In the genomic region with DNA sequence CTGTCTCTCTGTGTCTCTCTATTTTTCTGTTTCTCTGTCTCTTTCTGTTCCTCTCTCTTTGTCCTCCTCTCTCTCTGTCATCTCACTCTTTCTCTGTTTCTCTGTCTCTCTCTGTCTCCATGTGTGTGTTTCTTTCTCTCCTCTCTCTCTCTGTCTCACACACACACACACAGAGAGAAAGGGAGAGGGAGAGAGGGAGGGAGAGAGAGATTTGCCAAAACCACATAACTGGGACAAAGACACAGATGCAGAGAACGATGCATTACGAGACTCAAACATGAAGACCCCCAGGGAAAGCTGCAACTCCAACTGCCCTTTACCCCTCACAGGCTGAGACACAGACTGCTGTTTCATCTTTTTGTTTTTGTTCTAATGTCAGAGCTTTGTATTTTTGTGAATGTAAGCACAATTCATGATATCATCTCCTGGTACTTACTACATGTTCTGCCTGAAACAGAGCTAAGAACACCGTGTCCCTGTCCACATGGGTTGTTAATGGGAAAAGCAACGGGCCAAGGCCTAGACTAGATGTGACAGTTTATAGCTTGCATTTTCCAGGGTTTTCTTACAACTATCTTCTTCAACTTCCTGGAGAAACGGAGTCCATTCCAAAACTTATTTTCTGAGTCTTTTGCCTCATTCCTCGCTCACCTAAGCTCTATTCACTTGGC, we compare ENCODE assay signal across 15 cellular contexts.
DNase-seq lines count a peak whose midpoint lies in the region; ATAC-seq, FAIRE-seq and TF ChIP-seq lines count a peak whose summit lies in the region.
"Had no signal": no experiment of that assay in that cellular context is flagged by ENCODE, and none has a peak within 500 bp of the region (broad histone marks: within the 10 kb centered on the region; RNA-seq: fewer than 3 reads in every experiment).

No MANE protein-coding gene starts in this region.

- H3K4me1 ChIP-seq in gastrocnemius medialis, result peaks cover 0 to 14% of the 10 kb centered on the region in 2 donors
- H3K4me1 ChIP-seq in vagina, result peaks cover 6% of the 10 kb centered on the region

- intact Hi-C loops in dorsolateral prefrontal cortex (cut with DNase I) (no loop called here), gastrocnemius medialis (cut with DNase I; ENCODE audit: low total_unique reads) (no loop called here), vagina (cut with DNase I) (no loop called here)

- H3K27me3 ChIP-seq in dorsolateral prefrontal cortex, result no peaks in the 10 kb centered on the region
- no peaks in the 10 kb centered on the region for H3K27me3 ChIP-seq in gastrocnemius medialis
- H3K27me3 ChIP-seq in vagina, result no peaks in the 10 kb centered on the region

- DNase-seq in dorsolateral prefrontal cortex (peak in 1 of 10 donors; percentile 49), inferior parietal cortex (ENCODE audit: extremely low spot score) (peak; percentile 27), gastrocnemius medialis (peak; percentile 25 to 47), vagina (ENCODE audit: extremely low spot score in 2 of 2) (peak in 1 of 2 donors; percentile 93), RCC 7860 (ENCODE audit: low spot score) (no peak), NCI-H226 (no peak)
- DNase-seq: activated CD8-positive, alpha-beta memory T cell treated with anti-CD3 and anti-CD28 coated beads, Interleukin-2, amount 50 U/mL, for 4 hours; activated gamma-delta T cell treated with Interleukin-2 at 50 U/mL for 16 hours; islet precursor cell; NCI-H146; stimulated activated naive CD8-positive, alpha-beta T cell treated with anti-CD3 and anti-CD28 coated beads, Interleukin-15, Interleukin-2, amounts not matched to agents 100 U/mL and 50 U/mL, for 24 hours; T-helper 9 cell had no signal

- H3K9me3 ChIP-seq in gastrocnemius medialis (no peaks in the 10 kb centered on the region), vagina (no peaks in the 10 kb centered on the region)

- no peak for TF ChIP-seq POLR2A in gastrocnemius medialis (IDR thresholded peaks at IDR 0.05)
- TF ChIP-seq POLR2A in vagina (IDR thresholded peaks at IDR 0.05), result no peak

- in situ Hi-C loops in gastrocnemius medialis (cut with MboI; ENCODE audit: low sequenced_read_pairs in 4 of 4), result no loop called here

- TF ChIP-seq CTCF in dorsolateral prefrontal cortex (IDR thresholded peaks at IDR 0.05 in 54 of 56, conservative IDR thresholded peaks at IDR 0.05 in 2 of 56; ENCODE audit: low read depth in 1 of 56, partially characterized antibody in 56 of 56) (no peak), gastrocnemius medialis (IDR thresholded peaks at IDR 0.05 in 4 of 5, conservative IDR thresholded peaks at IDR 0.05 in 1 of 5) (no peak), vagina (IDR thresholded peaks at IDR 0.05) (no peak)

- H3K27ac ChIP-seq in dorsolateral prefrontal cortex (peak overlapping the region in 39 of 59 donors; percentile 7 to 81 (median 47)), gastrocnemius medialis (peak overlapping the region; percentile 48 to 70 (median 60)), vagina (peak overlapping the region; percentile 40)

- peak; percentile 87 for ATAC-seq in gastrocnemius medialis
- no peak for ATAC-seq in GM21529 (IDR thresholded peaks at IDR 0.05; ENCODE audit: unreplicated experiment)
- ATAC-seq: esophagus mucosa; stimulated activated naive CD8-positive, alpha-beta T cell treated with anti-CD3 and anti-CD28 coated beads, Interleukin-15, Interleukin-2, amounts not matched to agents 100 U/mL and 50 U/mL, for 24 hours had no signal

- no peak for FAIRE-seq in RCC 7860 (lab: Jason Lieb, UNC)
- FAIRE-seq: GM18507 had no signal

- H3K4me3 ChIP-seq in dorsolateral prefrontal cortex (no peak overlapping the region), gastrocnemius medialis (no peak overlapping the region), vagina (no peak overlapping the region)

- no peaks in the 10 kb centered on the region for H3K36me3 ChIP-seq in gastrocnemius medialis
- no peaks in the 10 kb centered on the region for H3K36me3 ChIP-seq in vagina

Comparison
In these comparisons a context has a peak if more than half of its experiments do, and no peak if none do; other contexts are left out.
1. DNase-seq: peak in inferior parietal cortex (single experiment) and gastrocnemius medialis (2 of 2); none in RCC 7860 (single experiment) and NCI-H226 (single experiment).
2. Peak in every context shown above with its lines, with median percentiles within 50 percentile points of each other: H3K27ac ChIP-seq.